1 cellular context compared by ENCODE assay signal in genomic region chr19:43739836-43740235, GRCh38.
A peak's percentile ranks its signal among the peaks of the same experiment; 100 is the strongest.
TF ChIP-seq lines count a peak whose summit lies in the region.

No MANE protein-coding gene starts in this region.

TF ChIP-seq in HCT116, 20 proteins besides CTCF, POLR2A, EP300 and RAD21:
- TF ChIP-seq EZH2phosphoT487 (IDR thresholded peaks at IDR 0.05; ENCODE audit: borderline replicate concordance), result no peak
- peak; percentile 80 for TF ChIP-seq MAX (IDR thresholded peaks at IDR 0.05)
